Comparison of ENCODE assay signal across 12 cellular contexts in the genomic region with DNA sequence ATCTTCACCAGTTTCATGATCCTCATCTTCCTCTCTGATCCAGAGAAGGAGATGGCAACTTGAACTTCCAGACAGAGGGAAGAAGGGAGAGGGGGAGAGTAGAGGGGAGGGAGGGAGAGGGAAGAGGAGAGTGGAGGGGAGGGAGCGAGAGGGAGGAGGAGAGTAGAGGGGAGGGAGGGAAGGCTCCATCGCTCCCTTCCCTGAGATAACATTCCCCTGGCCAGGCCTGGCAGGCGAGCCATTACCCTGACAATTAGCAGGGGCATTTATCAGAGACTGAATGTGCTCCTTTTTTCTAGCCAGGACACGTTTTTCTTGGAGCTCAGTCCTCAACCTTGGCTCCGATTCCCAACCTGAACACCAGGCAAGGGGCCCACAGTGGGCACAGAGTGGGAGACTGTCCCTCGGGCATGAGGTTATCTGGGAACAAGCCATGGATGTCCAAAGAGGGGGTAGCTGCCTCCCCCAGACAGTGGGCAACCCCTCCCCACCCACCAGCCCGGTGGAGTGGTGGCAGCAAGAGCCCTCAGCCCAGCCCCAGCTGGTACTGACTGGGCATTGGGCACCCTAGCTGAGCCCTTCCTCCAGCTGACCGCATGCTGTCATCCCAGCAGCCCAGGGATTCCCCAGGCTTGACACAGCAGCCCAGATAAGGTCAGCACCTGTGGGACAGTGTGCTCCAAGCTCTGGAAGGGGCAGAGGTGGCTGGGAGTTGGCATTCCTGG.
DNase-seq lines count a peak whose midpoint lies in the region; ATAC-seq and TF ChIP-seq lines count a peak whose summit lies in the region.
"Had no signal": no experiment of that assay in that cellular context is flagged by ENCODE, and none has a peak within 500 bp of the region (broad histone marks: within the 10 kb centered on the region; RNA-seq: fewer than 3 reads in every experiment).

No MANE protein-coding gene starts in this region.

- no peaks in the 10 kb centered on the region for H3K9me3 Mint-ChIP-seq in Caco-2 (ENCODE audit: unreplicated experiment)

- peak; percentile 64 for TF ChIP-seq EP300 in transverse colon (IDR thresholded peaks at IDR 0.05; ENCODE audit: low read depth)

- H3K27ac ChIP-seq in mucosa of rectum (ENCODE audit: low read depth in 2 of 2, low read length in 2 of 2) (peak overlapping the region; percentile 53 to 67), transverse colon (peak overlapping the region; percentile 85 to 95 (median 89))

- H3K9ac ChIP-seq in mucosa of rectum (ENCODE audit: low read depth in 1 of 2, low read length in 2 of 2) = no peak overlapping the region

- H3K27ac Mint-ChIP-seq in Caco-2 (ENCODE audit: unreplicated experiment) = no peak overlapping the region
- H3K27ac Mint-ChIP-seq: activated CD8-positive, alpha-beta memory T cell treated with anti-CD3 and anti-CD28 coated beads, Interleukin-2, amount 10 ng/mL, durations not matched to agents 7 days and 5 days had no signal

- H3K27me3 Mint-ChIP-seq in Caco-2 (ENCODE audit: insufficient read depth, unreplicated experiment) = no peaks in the 10 kb centered on the region

- H3K36me3 Mint-ChIP-seq in Caco-2 (ENCODE audit: insufficient read depth, unreplicated experiment) = no peaks in the 10 kb centered on the region
- H3K36me3 Mint-ChIP-seq: activated CD8-positive, alpha-beta memory T cell treated with anti-CD3 and anti-CD28 coated beads, Interleukin-2, amount 10 ng/mL, durations not matched to agents 7 days and 5 days had no signal

- in situ Hi-C loops in transverse colon (cut with MboI; ENCODE audit: low pct_ligation_motif_present in 1 of 4, low pct_unique_long_range_greater_than_20kb in 1 of 4, low sequenced_read_pairs in 3 of 4) = no loop called here

- no peaks in the 10 kb centered on the region for H3K4me1 Mint-ChIP-seq in Caco-2 (ENCODE audit: low read depth, unreplicated experiment)
- H3K4me1 Mint-ChIP-seq: activated CD8-positive, alpha-beta memory T cell treated with anti-CD3 and anti-CD28 coated beads, Interleukin-2, amount 10 ng/mL, durations not matched to agents 7 days and 5 days had no signal

- H3K4me1 ChIP-seq in mucosa of rectum (ENCODE audit: control insufficient read depth in 2 of 2, insufficient read depth in 2 of 2, low read length in 2 of 2) (peaks cover 10% of the 10 kb centered on the region in 2 donors), transverse colon (peaks cover 28 to 89% (median 42%) of the 10 kb centered on the region in 4 donors), Caco-2 (no peaks in the 10 kb centered on the region)

- peak; percentile 28 for DNase-seq in RPMI7951 (ENCODE audit: low read depth)
- DNase-seq in glomerular visceral epithelial cell (ENCODE audit: extremely low spot score) = peak; percentile 89
- no peak for DNase-seq in transverse colon
- DNase-seq in Caco-2 = no peak
- no peak for DNase-seq in DMS53 treated with DMSO at 0.1 percent for 48 hours (lab: John Stamatoyannopoulos, UW; ENCODE audit: unreplicated experiment)
- no peak for DNase-seq in CD1c-positive myeloid dendritic cell (ENCODE audit: extremely low spot score)
- DNase-seq: activated CD8-positive, alpha-beta memory T cell treated with anti-CD3 and anti-CD28 coated beads, Interleukin-2, amount 10 ng/mL, durations not matched to agents 7 days and 5 days; cortex of kidney; HCEC 1CT; NCI-H2107 had no signal

- H3K36me3 ChIP-seq in mucosa of rectum (ENCODE audit: control insufficient read depth in 2 of 2, insufficient read depth in 2 of 2, low read length in 2 of 2) = no peaks in the 10 kb centered on the region
- H3K36me3 ChIP-seq in transverse colon = no peaks in the 10 kb centered on the region
- H3K36me3 ChIP-seq in Caco-2 (ENCODE audit: control insufficient read depth, insufficient read depth, low read length) = no peaks in the 10 kb centered on the region

- CTCF ChIA-PET in Caco-2 (lab: Charles Lee) = interaction anchor here (0.8 kb wide), 1 partner anchor 12 kb away, joined by 3 read pairs; no protein-coding TSS in a partner anchor

- intact Hi-C loops in transverse colon (cut with DNase I; ENCODE audit: low total_unique reads) (loop anchor here (10.0 kb wide), 1 partner anchor 54 kb away; no protein-coding TSS in a partner anchor), Caco-2 (cut with micrococcal nuclease; ENCODE audit: unreplicated experiment) (no loop called here)

- TF ChIP-seq CTCF in transverse colon (IDR thresholded peaks at IDR 0.05) (no peak), Caco-2 (IDR thresholded peaks at IDR 0.05; ENCODE audit: insufficient read depth in 1 of 2, low read depth in 1 of 2, low read length in 1 of 2, severe bottlenecking in 1 of 2, unreplicated experiment in 1 of 2) (no peak)

- no peak overlapping the region for H3K4me3 Mint-ChIP-seq in Caco-2 (ENCODE audit: unreplicated experiment)
- H3K4me3 Mint-ChIP-seq: activated CD8-positive, alpha-beta memory T cell treated with anti-CD3 and anti-CD28 coated beads, Interleukin-2, amount 10 ng/mL, durations not matched to agents 7 days and 5 days had no signal

- H3K4me3 ChIP-seq in mucosa of rectum (ENCODE audit: low read length in 2 of 2) = no peak overlapping the region
- H3K4me3 ChIP-seq in transverse colon = no peak overlapping the region
- H3K4me3 ChIP-seq in Caco-2 (ENCODE audit: low read depth, low read length) = no peak overlapping the region

- no peak for TF ChIP-seq POLR2A in transverse colon (IDR thresholded peaks at IDR 0.05)

- no peak for ATAC-seq in HG03025 (IDR thresholded peaks at IDR 0.05; ENCODE audit: low FRiP score, unreplicated experiment)
- ATAC-seq: activated CD8-positive, alpha-beta memory T cell treated with anti-CD3 and anti-CD28 coated beads, Interleukin-2, amount 10 ng/mL, durations not matched to agents 7 days and 5 days had no signal

- H3K27me3 ChIP-seq in mucosa of rectum (ENCODE audit: control insufficient read depth in 2 of 2, insufficient read depth in 2 of 2, low read length in 2 of 2) (no peaks in the 10 kb centered on the region), transverse colon (no peaks in the 10 kb centered on the region), Caco-2 (replicated peaks; ENCODE audit: control insufficient read depth, insufficient read depth, low read length) (no peaks in the 10 kb centered on the region)

- 52 to 53% methylated on average over 3 to 8 of the region's 8 CpGs for WGBS in transverse colon (ENCODE audit: low coverage in 1 of 2), 2 donors

- BruUV-seq in Caco-2 (replicated peaks; lab: Mats Ljungman, UMichigan) = no TSS peak

- POLR2A ChIA-PET in Caco-2 (lab: Charles Lee) = no interaction called here

- no peaks in the 10 kb centered on the region for H3K9me3 ChIP-seq in mucosa of rectum (ENCODE audit: control insufficient read depth in 2 of 2, low read length in 2 of 2)
- H3K9me3 ChIP-seq in transverse colon = no peaks in the 10 kb centered on the region
- no peaks in the 10 kb centered on the region for H3K9me3 ChIP-seq in Caco-2

Comparison
In these comparisons a context has a peak if more than half of its experiments do, and no peak if none do; other contexts are left out.
1. DNase-seq: peak in RPMI7951 (single experiment) and glomerular visceral epithelial cell (single experiment); none in transverse colon (single experiment), Caco-2 (0 of 2), DMS53 treated with DMSO at 0.1 percent for 48 hours (single experiment) and CD1c-positive myeloid dendritic cell (single experiment).